In genomic region chr12:102110782-102111181, GRCh38 we compare ENCODE assay signal across 17 cellular contexts. TPM values are rescaled to one million over a fixed set of nuclear protein-coding genes. Genes with fewer than 3 reads are reported as not detected.
DNase-seq lines count a peak whose midpoint lies in the region; ATAC-seq, FAIRE-seq and TF ChIP-seq lines count a peak whose summit lies in the region.
"Had no signal": no experiment of that assay in that cellular context is flagged by ENCODE, and none has a peak within 500 bp of the region (broad histone marks: within the 10 kb centered on the region; RNA-seq: fewer than 3 reads in every experiment).

No MANE protein-coding gene starts in this region.

- H3K23ac ChIP-seq in IMR-90 (ENCODE audit: low read depth, low read length): no peak overlapping the region

- peaks cover 5 to 10% of the 10 kb centered on the region in 2 experiments; a peak in 3 of 4 replicates for H3K79me1 ChIP-seq in IMR-90 (ENCODE audit: low read depth in 1 of 2, low read length in 2 of 2)

- H2AK5ac ChIP-seq in IMR-90 (ENCODE audit: low read depth, low read length): no peak overlapping the region

- TF ChIP-seq RAD21 in HepG2 (CRISPR knock-in tag; IDR thresholded peaks at IDR 0.05) (no peak), IMR-90 (IDR thresholded peaks at IDR 0.05; ENCODE audit: low read length) (no peak)

- H3K14ac ChIP-seq in IMR-90 (replicated peaks; ENCODE audit: low read depth, low read length): no peak overlapping the region

- in situ Hi-C loops in HepG2 (cut with HindIII; ENCODE audit: extremely low pct_ligation_motif_present, low pct_unique_long_range_greater_than_20kb) (no loop called here), IMR-90 (cut with MboI; ENCODE audit: low sequenced_read_pairs) (no loop called here)

- H3K36me3 ChIP-seq in HepG2 (replicated peaks in 1 of 2; ENCODE audit: control insufficient read depth in 1 of 2, insufficient read depth in 2 of 2, low read length in 2 of 2) (peaks cover 13 to 33% of the 10 kb centered on the region in 2 experiments; a peak in 4 of 5 replicates), right lobe of liver (peaks cover 0 to 7% (median 2%) of the 10 kb centered on the region in 4 donors), IMR-90 (ENCODE audit: control insufficient read depth, insufficient read depth, low read length) (peaks cover 28% of the 10 kb centered on the region)

- H4K20me1 ChIP-seq in HepG2 (ENCODE audit: insufficient read depth, low read length): no peaks in the 10 kb centered on the region
- H4K20me1 ChIP-seq in IMR-90 (ENCODE audit: insufficient read depth, low read length): no peaks in the 10 kb centered on the region
- H4K20me1 ChIP-seq: BLaER1 had no signal

- no peak overlapping the region for H2BK20ac ChIP-seq in IMR-90 (ENCODE audit: low read depth, low read length)

- no peak overlapping the region for H3K4me3 ChIP-seq in HepG2 (replicated peaks in 1 of 3; ENCODE audit: insufficient read depth in 1 of 3, low read depth in 2 of 3, low read length in 3 of 3)
- H3K4me3 ChIP-seq in right lobe of liver: no peak overlapping the region
- H3K4me3 ChIP-seq in IMR-90 (ENCODE audit: insufficient read depth, low read depth, low read length): no peak overlapping the region
- H3K4me3 ChIP-seq: BLaER1 had no signal

- H2BK5ac ChIP-seq in IMR-90 (ENCODE audit: low read depth, low read length, poor library complexity, severe bottlenecking): no peak overlapping the region

- H3K27ac ChIP-seq in HepG2 (ENCODE audit: extremely low read length, insufficient read depth, low read length): no peak overlapping the region
- H3K27ac ChIP-seq in right lobe of liver: no peak overlapping the region
- no peak overlapping the region for H3K27ac ChIP-seq in IMR-90 (ENCODE audit: insufficient read depth, low read length)
- H3K27ac ChIP-seq: 22Rv1, BLaER1 had no signal

- no peak overlapping the region for H2BK120ac ChIP-seq in IMR-90 (ENCODE audit: low read depth, low read length)

- H3K4me2 ChIP-seq in HepG2 (ENCODE audit: low read depth, low read length): no peak overlapping the region
- no peak overlapping the region for H3K4me2 ChIP-seq in IMR-90 (ENCODE audit: low read depth, low read length)
- H3K4me2 ChIP-seq: BLaER1 had no signal

- POLR2A ChIA-PET in HepG2 (lab: Yijun Ruan, JAX) (interaction anchor here (1.3 kb wide), 1 partner anchor 10 kb away, joined by 3 read pairs; the partner anchor contains the start of gene PARPBP), IMR-90 (lab: Charles Lee; ENCODE audit: unreplicated experiment) (no interaction called here)

- H3K9me1 ChIP-seq in IMR-90 (ENCODE audit: insufficient read depth, low read length): no peaks in the 10 kb centered on the region

- ATAC-seq in HepG2: no peak
- ATAC-seq in right lobe of liver: no peak
- ATAC-seq in IMR-90 (ENCODE audit: low read depth): no peak

- H3K27me3 ChIP-seq in HepG2 (ENCODE audit: control insufficient read depth in 1 of 2, insufficient read depth in 2 of 2, low read length in 2 of 2) (no peaks in the 10 kb centered on the region), right lobe of liver (no peaks in the 10 kb centered on the region), IMR-90 (ENCODE audit: control insufficient read depth, insufficient read depth, low read length) (no peaks in the 10 kb centered on the region)
- H3K27me3 ChIP-seq: BE2C, BLaER1 had no signal

- H3K4me1 ChIP-seq in HepG2 (ENCODE audit: insufficient read depth, low read length) (no peaks in the 10 kb centered on the region), right lobe of liver (no peaks in the 10 kb centered on the region), IMR-90 (ENCODE audit: control insufficient read depth, insufficient read depth, low read length) (no peaks in the 10 kb centered on the region)
- H3K4me1 ChIP-seq: BE2C, BLaER1 had no signal

- H3K56ac ChIP-seq in IMR-90 (ENCODE audit: extremely low read depth, insufficient read depth, low read length): no peak overlapping the region

- BruUV-seq in HepG2 (replicated peaks; lab: Mats Ljungman, UMichigan) (no TSS peak), IMR-90 (replicated peaks; lab: Mats Ljungman, UMichigan) (no TSS peak)

- TF ChIP-seq EP300 in HepG2 (IDR thresholded peaks at IDR 0.05; ENCODE audit: low read depth in 2 of 2, low read length in 2 of 2): no peak
- no peak for TF ChIP-seq EP300 in HepG2 (CRISPR knock-in tag; IDR thresholded peaks at IDR 0.05; ENCODE audit: borderline replicate concordance)

- no peak overlapping the region for H2AK9ac ChIP-seq in IMR-90 (replicated peaks; ENCODE audit: low read depth, low read length, poor library complexity)

- no peak overlapping the region for H3K4ac ChIP-seq in IMR-90 (ENCODE audit: low read depth, low read length)

- dilution Hi-C loops in IMR-90 (cut with HindIII; ENCODE audit: low sequenced_read_pairs, unreplicated experiment): no loop called here

- intact Hi-C loops in HepG2 (cut with micrococcal nuclease; ENCODE audit: unreplicated experiment): no loop called here
- intact Hi-C loops in right lobe of liver (cut with DNase I): no loop called here
- intact Hi-C loops in IMR-90 (cut with micrococcal nuclease): no loop called here

- no peak overlapping the region for H3K18ac ChIP-seq in IMR-90 (ENCODE audit: low read depth, low read length)

- TF ChIP-seq POLR2A in HepG2 (IDR thresholded peaks at IDR 0.05; ENCODE audit: insufficient read depth in 1 of 2, low read depth in 2 of 2, low read length in 2 of 2) (no peak), right lobe of liver (IDR thresholded peaks at IDR 0.05) (no peak), IMR-90 (IDR thresholded peaks at IDR 0.05; ENCODE audit: low read depth, low read length) (no peak)

- H4K91ac ChIP-seq in IMR-90 (ENCODE audit: insufficient read depth, low read depth, low read length): no peak overlapping the region

- H3K79me2 ChIP-seq in HepG2 (ENCODE audit: insufficient read depth, low read length): no peaks in the 10 kb centered on the region

- no peak for FAIRE-seq in HepG2 (lab: Jason Lieb, UNC)
- no peak for FAIRE-seq in GM19239 (lab: Jason Lieb, UNC)
- FAIRE-seq: G401.6 had no signal

- no peak for DNase-seq in HepG2 (ENCODE audit: low spot score)
- DNase-seq in right lobe of liver: no peak
- DNase-seq in IMR-90: no peak
- DNase-seq in GM19239 (ENCODE audit: insufficient read length, low spot score): no peak
- DNase-seq in D341Med (ENCODE audit: low spot score): no peak
- DNase-seq: ACHN; BE2C; C1 segment of cervical spinal cord; CD4-positive, alpha-beta memory T cell; CD4-positive, CD25-positive, alpha-beta regulatory T cell; CD8-positive, alpha-beta memory T cell; COR-L47; DMS79 treated with DMSO at 0.1 percent for 48 hours; GF-D8 had no signal

- CTCF ChIA-PET in HepG2 (lab: Yijun Ruan, JAX; ENCODE audit: low intra/inter-chr PET ratio, low total read pairs): no interaction called here
- CTCF ChIA-PET in IMR-90 (lab: Yijun Ruan, JAX): no interaction called here

- H3K9ac ChIP-seq in HepG2 (ENCODE audit: insufficient read depth, low read depth, low read length) (no peak overlapping the region), IMR-90 (ENCODE audit: low read depth, low read length) (no peak overlapping the region)
- H3K9ac ChIP-seq: BLaER1 had no signal

- H4K5ac ChIP-seq in IMR-90 (ENCODE audit: low read depth, low read length): no peak overlapping the region

- H2AFZ ChIP-seq in HepG2 (ENCODE audit: low read length) (no peak overlapping the region), IMR-90 (replicated peaks; ENCODE audit: low read length, poor library complexity) (no peak overlapping the region)

- no peak for TF ChIP-seq CTCF in HepG2 (CRISPR knock-in tag; IDR thresholded peaks at IDR 0.05)
- no peak for TF ChIP-seq CTCF in right lobe of liver (IDR thresholded peaks at IDR 0.05)
- no peak for TF ChIP-seq CTCF in IMR-90 (conservative IDR thresholded peaks at IDR 0.05; ENCODE audit: low read depth, low read length)

- no peak overlapping the region for H2BK15ac ChIP-seq in IMR-90 (ENCODE audit: low read depth, low read length)

- H3K9me3 ChIP-seq in HepG2 (ENCODE audit: low read length) (peaks cover 10% of the 10 kb centered on the region), right lobe of liver (no peaks in the 10 kb centered on the region), IMR-90 (ENCODE audit: control insufficient read depth, insufficient read depth, low read length) (0 out of 2 replicates have a peak, but pooled peaks cover 3% of the 10 kb centered on the region)
- H3K9me3 ChIP-seq: BE2C had no signal

- no peak overlapping the region; a peak in 1 of 4 replicates for H4K8ac ChIP-seq in IMR-90 (ENCODE audit: low read depth in 2 of 2, low read length in 2 of 2)

RNA-seq across cellular contexts. Expression of gene NUP37, which starts 9.1 kb away (rescaled TPM):
- total RNA-seq in HepG2 (2016; rRNA removed; fragmentation: Illumina TruSeq; extraction: Trizol) (80.1 and 130 TPM in 2 replicates), right lobe of liver (1 to 10 TPM; 5.6 to 9.9 (median 7.0) TPM), IMR-90 (2012; rRNA removed) (55.0 and 71.9 TPM in 2 replicates)
- 15.1 and 15.2 TPM in 2 replicates for total RNA-seq in HepG2 (2016; cell fraction: cytosol; rRNA removed; fragmentation: Illumina TruSeq; extraction: Trizol; ENCODE audit: low read depth)
- 78.2 and 135 TPM in 2 replicates for total RNA-seq in HepG2 (2016; cell fraction: insoluble cytoplasmic fraction; rRNA removed; fragmentation: Illumina TruSeq; extraction: Trizol)
- 20.5 and 22.4 TPM in 2 replicates for total RNA-seq in HepG2 (2016; cell fraction: membrane; rRNA removed; fragmentation: Illumina TruSeq; extraction: Trizol)
- 36.4 and 40.5 TPM in 2 replicates for total RNA-seq in HepG2 (2016; cell fraction: nucleus; rRNA removed; fragmentation: Illumina TruSeq; extraction: Trizol)
- polyA plus RNA-seq in HepG2 (2011; rRNA removed) (29.4 and 50.6 TPM in 2 replicates), IMR-90 (2012; rRNA removed) (28.4 and 41.1 TPM in 2 replicates)
- polyA plus RNA-seq in HepG2 (2011; cell fraction: cytosol; rRNA removed): 22.0 and 25.7 TPM in 2 replicates
- polyA plus RNA-seq in HepG2 (2011; cell fraction: nucleus; rRNA removed): 6.8 and 8.4 TPM in 2 replicates
- polyA plus RNA-seq in HepG2 (2012): 35.0 and 41.4 TPM in 2 replicates
- polyA plus RNA-seq in HepG2 (2016; cell fraction: cytosol; fragmentation: Illumina TruSeq; extraction: Trizol; ENCODE audit: low read depth): 7.8 and 9.1 TPM in 2 replicates
- 103 and 119 TPM in 2 replicates for polyA plus RNA-seq in HepG2 (2016; cell fraction: insoluble cytoplasmic fraction; fragmentation: Illumina TruSeq; extraction: Trizol; ENCODE audit: low read depth)
- polyA plus RNA-seq in HepG2 (2016; cell fraction: membrane; fragmentation: Illumina TruSeq; extraction: Trizol; ENCODE audit: low read depth): 11.8 and 14.2 TPM in 2 replicates
- 31.4 and 34.4 TPM in 2 replicates for polyA plus RNA-seq in HepG2 (2016; cell fraction: nucleus; fragmentation: Illumina TruSeq; extraction: Trizol; ENCODE audit: insufficient read depth, low read depth)
- 12.3 and 26.8 TPM in 2 replicates for polyA minus RNA-seq in HepG2 (2011; rRNA and poly(A)+ RNA removed; ENCODE audit: low replicate concordance)
- 19.5 and 23.4 TPM in 2 replicates for polyA minus RNA-seq in HepG2 (2011; cell fraction: cytosol; rRNA and poly(A)+ RNA removed)
- 22.0 and 28.2 TPM in 2 replicates for polyA minus RNA-seq in HepG2 (2011; cell fraction: nucleus; rRNA and poly(A)+ RNA removed)
- polyA plus RNA-seq in IMR-90 (2012; cell fraction: cytosol; rRNA removed): 5.5 and 8.4 TPM in 2 replicates
- 2.2 and 18.7 TPM in 2 replicates for polyA plus RNA-seq in IMR-90 (2012; cell fraction: nucleus; rRNA removed; ENCODE audit: low replicate concordance)

RNA-seq across cellular contexts. Expression of gene PARPBP, which starts 9.2 kb away (rescaled TPM):
- total RNA-seq in HepG2 (2016; rRNA removed; fragmentation: Illumina TruSeq; extraction: Trizol) (28.4 and 43.3 TPM in 2 replicates), right lobe of liver (1 to 10 TPM in 3 of 6 experiments, under 1 TPM in 3; 0.33 to 2.8 (median 0.91) TPM), IMR-90 (2012; rRNA removed) (7.2 and 15.6 TPM in 2 replicates)
- total RNA-seq in HepG2 (2016; cell fraction: cytosol; rRNA removed; fragmentation: Illumina TruSeq; extraction: Trizol; ENCODE audit: low read depth): 9.2 and 10.5 TPM in 2 replicates
- 27.2 and 43.8 TPM in 2 replicates for total RNA-seq in HepG2 (2016; cell fraction: insoluble cytoplasmic fraction; rRNA removed; fragmentation: Illumina TruSeq; extraction: Trizol)
- total RNA-seq in HepG2 (2016; cell fraction: membrane; rRNA removed; fragmentation: Illumina TruSeq; extraction: Trizol): 18.1 and 20.1 TPM in 2 replicates
- total RNA-seq in HepG2 (2016; cell fraction: nucleus; rRNA removed; fragmentation: Illumina TruSeq; extraction: Trizol): 42.1 and 44.8 TPM in 2 replicates
- polyA plus RNA-seq in HepG2 (2011; rRNA removed) (4.3 and 6.7 TPM in 2 replicates), IMR-90 (2012; rRNA removed) (3.0 and 4.8 TPM in 2 replicates)
- polyA plus RNA-seq in HepG2 (2011; cell fraction: cytosol; rRNA removed): 1.8 and 2.8 TPM in 2 replicates
- polyA plus RNA-seq in HepG2 (2011; cell fraction: nucleus; rRNA removed): 6.8 and 6.9 TPM in 2 replicates
- polyA plus RNA-seq in HepG2 (2012): 5.9 and 8.7 TPM in 2 replicates
- 5.9 and 6.6 TPM in 2 replicates for polyA plus RNA-seq in HepG2 (2016; cell fraction: cytosol; fragmentation: Illumina TruSeq; extraction: Trizol; ENCODE audit: low read depth)
- 36.8 and 38.0 TPM in 2 replicates for polyA plus RNA-seq in HepG2 (2016; cell fraction: insoluble cytoplasmic fraction; fragmentation: Illumina TruSeq; extraction: Trizol; ENCODE audit: low read depth)
- polyA plus RNA-seq in HepG2 (2016; cell fraction: membrane; fragmentation: Illumina TruSeq; extraction: Trizol; ENCODE audit: low read depth): 13.0 and 14.4 TPM in 2 replicates
- 24.2 and 25.3 TPM in 2 replicates for polyA plus RNA-seq in HepG2 (2016; cell fraction: nucleus; fragmentation: Illumina TruSeq; extraction: Trizol; ENCODE audit: insufficient read depth, low read depth)
- 3.8 and 19.2 TPM in 2 replicates for polyA minus RNA-seq in HepG2 (2011; rRNA and poly(A)+ RNA removed; ENCODE audit: low replicate concordance)
- polyA minus RNA-seq in HepG2 (2011; cell fraction: cytosol; rRNA and poly(A)+ RNA removed): 2.5 and 3.9 TPM in 2 replicates
- polyA minus RNA-seq in HepG2 (2011; cell fraction: nucleus; rRNA and poly(A)+ RNA removed): 33.8 and 47.3 TPM in 2 replicates
- 0.44 and 1.1 TPM in 2 replicates for polyA plus RNA-seq in IMR-90 (2012; cell fraction: cytosol; rRNA removed)
- polyA plus RNA-seq in IMR-90 (2012; cell fraction: nucleus; rRNA removed; ENCODE audit: low replicate concordance): 0.71 and 4.1 TPM in 2 replicates

RNA-seq across cellular contexts. Expression of gene WASHC3, which starts 49.0 kb away (rescaled TPM):
- total RNA-seq in HepG2 (2016; rRNA removed; fragmentation: Illumina TruSeq; extraction: Trizol) (32.7 and 40.5 TPM in 2 replicates), right lobe of liver (10 to 100 TPM; 13.0 to 35.3 (median 22.6) TPM), IMR-90 (2012; rRNA removed) (82.8 and 87.1 TPM in 2 replicates)
- total RNA-seq in HepG2 (2016; cell fraction: cytosol; rRNA removed; fragmentation: Illumina TruSeq; extraction: Trizol; ENCODE audit: low read depth): 16.5 and 22.9 TPM in 2 replicates
- total RNA-seq in HepG2 (2016; cell fraction: insoluble cytoplasmic fraction; rRNA removed; fragmentation: Illumina TruSeq; extraction: Trizol): 32.7 and 45.6 TPM in 2 replicates
- total RNA-seq in HepG2 (2016; cell fraction: membrane; rRNA removed; fragmentation: Illumina TruSeq; extraction: Trizol): 15.4 and 17.0 TPM in 2 replicates
- 23.2 and 28.9 TPM in 2 replicates for total RNA-seq in HepG2 (2016; cell fraction: nucleus; rRNA removed; fragmentation: Illumina TruSeq; extraction: Trizol)
- polyA plus RNA-seq in HepG2 (2011; rRNA removed) (36.0 and 47.3 TPM in 2 replicates), IMR-90 (2012; rRNA removed) (52.7 and 54.8 TPM in 2 replicates)
- polyA plus RNA-seq in HepG2 (2011; cell fraction: cytosol; rRNA removed): 26.2 and 34.9 TPM in 2 replicates
- 18.6 and 22.7 TPM in 2 replicates for polyA plus RNA-seq in HepG2 (2011; cell fraction: nucleus; rRNA removed)
- 23.8 and 31.6 TPM in 2 replicates for polyA plus RNA-seq in HepG2 (2012)
- polyA plus RNA-seq in HepG2 (2016; cell fraction: cytosol; fragmentation: Illumina TruSeq; extraction: Trizol; ENCODE audit: low read depth): 13.0 and 15.0 TPM in 2 replicates
- 38.9 and 43.9 TPM in 2 replicates for polyA plus RNA-seq in HepG2 (2016; cell fraction: insoluble cytoplasmic fraction; fragmentation: Illumina TruSeq; extraction: Trizol; ENCODE audit: low read depth)
- polyA plus RNA-seq in HepG2 (2016; cell fraction: membrane; fragmentation: Illumina TruSeq; extraction: Trizol; ENCODE audit: low read depth): 13.8 and 15.7 TPM in 2 replicates
- 24.6 and 25.4 TPM in 2 replicates for polyA plus RNA-seq in HepG2 (2016; cell fraction: nucleus; fragmentation: Illumina TruSeq; extraction: Trizol; ENCODE audit: insufficient read depth, low read depth)
- 9.5 and 16.6 TPM in 2 replicates for polyA minus RNA-seq in HepG2 (2011; rRNA and poly(A)+ RNA removed; ENCODE audit: low replicate concordance)
- polyA minus RNA-seq in HepG2 (2011; cell fraction: cytosol; rRNA and poly(A)+ RNA removed): 14.0 and 14.1 TPM in 2 replicates
- polyA minus RNA-seq in HepG2 (2011; cell fraction: nucleus; rRNA and poly(A)+ RNA removed): 27.4 and 42.3 TPM in 2 replicates
- polyA plus RNA-seq in IMR-90 (2012; cell fraction: cytosol; rRNA removed): 16.0 and 23.8 TPM in 2 replicates
- 5.5 and 36.4 TPM in 2 replicates for polyA plus RNA-seq in IMR-90 (2012; cell fraction: nucleus; rRNA removed; ENCODE audit: low replicate concordance)
